Comparison of ENCODE assay signal across 10 cellular contexts in genomic region chr19:7516878-7517277, GRCh38. TPM values are rescaled to one million over a fixed set of nuclear protein-coding genes. Genes with fewer than 3 reads are reported as not detected.
A peak's percentile ranks its signal among the peaks of the same experiment; 100 is the strongest.
DNase-seq lines count a peak whose midpoint lies in the region; ATAC-seq and TF ChIP-seq lines count a peak whose summit lies in the region.
"Had no signal": no experiment of that assay in that cellular context is flagged by ENCODE, and none has a peak within 500 bp of the region (broad histone marks: within the 10 kb centered on the region; RNA-seq: fewer than 3 reads in every experiment).

No MANE protein-coding gene starts in this region.

- peak overlapping the region; percentile 21; the same call in 1 of the 2 replicates for H3K4me2 ChIP-seq in DOHH2 (ENCODE audit: low read length)

- H3K79me2 ChIP-seq in DOHH2 (ENCODE audit: control insufficient read depth, low read length), result no peaks in the 10 kb centered on the region

- H3K4me3 ChIP-seq in DOHH2 (ENCODE audit: low read length) (no peak overlapping the region), WI38 (ENCODE audit: low read depth, low read length) (peak overlapping the region; percentile 81), fibroblast of villous mesenchyme (ENCODE audit: low read depth, low read length) (peak overlapping the region; percentile 79)

- DNase-seq in fibroblast of villous mesenchyme (ENCODE audit: low read depth) (no peak), retina (peak; percentile 32), NCI-H187 treated with DMSO at 0.1 percent for 48 hours (lab: John Stamatoyannopoulos, UW) (no peak), superior temporal gyrus (ENCODE audit: extremely low spot score) (no peak)
- DNase-seq: effector memory CD4-positive, alpha-beta T cell; NCI-H2227 treated with DMSO at 0.1 percent for 48 hours had no signal

- H4K20me1 ChIP-seq in DOHH2 (ENCODE audit: control insufficient read depth, insufficient read depth, low read depth, low read length), result no peaks in the 10 kb centered on the region

- H3K27ac ChIP-seq in DOHH2 (ENCODE audit: low read depth, low read length), result no peak overlapping the region

- H3K9me3 ChIP-seq in DOHH2 (ENCODE audit: control insufficient read depth, insufficient read depth, low read length), result no peaks in the 10 kb centered on the region

- ATAC-seq in GM21576 (IDR thresholded peaks at IDR 0.05; ENCODE audit: unreplicated experiment), result no peak
- no peak for ATAC-seq in GM18858 (IDR thresholded peaks at IDR 0.05; ENCODE audit: unreplicated experiment)

- no peaks in the 10 kb centered on the region for H3K9me2 ChIP-seq in DOHH2 (replicated peaks; ENCODE audit: control insufficient read depth, low read length)

- H3F3A ChIP-seq in DOHH2 (ENCODE audit: control insufficient read depth, insufficient read depth), result no peaks in the 10 kb centered on the region

- no peaks in the 10 kb centered on the region for H3K36me3 ChIP-seq in DOHH2 (ENCODE audit: control insufficient read depth, low read length)

- H3K4me1 ChIP-seq in DOHH2 (ENCODE audit: control insufficient read depth, low read length), result peaks cover 5% of the 10 kb centered on the region

- peaks cover 45% of the 10 kb centered on the region for H3K27me3 ChIP-seq in DOHH2 (ENCODE audit: control insufficient read depth, low read length)

- no peak for TF ChIP-seq CTCF in DOHH2 (IDR thresholded peaks at IDR 0.05; ENCODE audit: low read depth, low read length, poor library complexity, severe bottlenecking)
- TF ChIP-seq CTCF in WI38 (IDR thresholded peaks at IDR 0.05; ENCODE audit: low read depth, low read length), result no peak
- no peak for TF ChIP-seq CTCF in fibroblast of villous mesenchyme (IDR thresholded peaks at IDR 0.05; ENCODE audit: insufficient read depth, low read depth, low read length)

RNA-seq across cellular contexts. Expression of gene ZNF358, which starts 1.0 kb away (rescaled TPM):
- 13.8 and 20.9 TPM in 2 replicates for total RNA-seq in fibroblast of villous mesenchyme

RNA-seq across cellular contexts. Expression of gene MCOLN1, which starts 5.5 kb away (rescaled TPM):
- total RNA-seq in fibroblast of villous mesenchyme, result 5.5 and 8.6 TPM in 2 replicates

RNA-seq across cellular contexts. Expression of gene PNPLA6, which starts 18.6 kb away (rescaled TPM):
- total RNA-seq in fibroblast of villous mesenchyme, result 101 and 106 TPM in 2 replicates

RNA-seq across cellular contexts. Expression of gene PEX11G, which starts 28.0 kb away (rescaled TPM):
- total RNA-seq in fibroblast of villous mesenchyme, result 2.3 and 2.6 TPM in 2 replicates
